ENCODE assay signal across 9 cellular contexts in the genomic region with DNA sequence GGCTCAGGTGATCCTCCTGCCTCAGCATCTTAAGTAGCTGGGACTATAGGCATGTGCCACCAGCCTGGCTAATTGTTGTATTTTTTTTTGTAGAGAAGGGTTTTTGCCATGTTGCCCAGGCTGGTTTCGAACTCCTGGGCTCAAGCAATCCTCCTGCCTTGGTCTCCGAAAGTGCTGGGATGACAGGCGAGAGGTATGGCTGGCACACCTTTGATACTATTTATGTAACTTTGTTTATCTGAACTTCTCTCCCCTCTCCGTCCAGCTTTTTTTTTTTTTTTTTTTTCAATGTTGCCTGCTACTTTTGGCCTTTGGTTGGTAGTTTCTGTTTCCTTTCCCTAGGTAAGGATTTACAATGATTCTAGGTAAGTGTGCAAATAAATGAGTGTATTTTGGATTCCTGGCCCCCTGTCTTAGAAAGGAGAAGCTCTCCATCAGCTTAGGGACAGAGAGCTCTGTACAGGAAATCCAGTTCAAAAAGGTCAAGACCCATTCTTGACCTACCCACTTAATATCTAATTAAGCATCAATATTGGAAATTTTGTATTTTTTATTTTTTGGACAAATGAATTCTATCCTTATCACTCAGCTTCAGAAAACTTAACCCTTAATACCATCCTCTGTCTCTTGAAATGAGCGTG.
DNase-seq lines count a peak whose midpoint lies in the region; ATAC-seq and TF ChIP-seq lines count a peak whose summit lies in the region.
"Had no signal": no experiment of that assay in that cellular context is flagged by ENCODE, and none has a peak within 500 bp of the region (broad histone marks: within the 10 kb centered on the region; RNA-seq: fewer than 3 reads in every experiment).

No MANE protein-coding gene starts in this region.

- TF ChIP-seq CTCF in OCI-LY3 (IDR thresholded peaks at IDR 0.05; ENCODE audit: low read depth, low read length) (no peak), brain microvascular endothelial cell (IDR thresholded peaks at IDR 0.05; ENCODE audit: low read depth, low read length, missing control alignments) (no peak)

- H3K36me3 Mint-ChIP-seq in stimulated activated naive B cell treated with anti-CD40 and anti-IgM and Interleukin-4, amounts not matched to agents 10 μg/mL and 1 μg/mL and 100 μg/mL, for 72 hours, result peaks cover 16 to 36% of the 10 kb centered on the region in 2 donors

- no peaks in the 10 kb centered on the region for H3K9me3 ChIP-seq in OCI-LY3 (ENCODE audit: insufficient read depth, low read length)

- peaks cover 72% of the 10 kb centered on the region for H3K4me1 ChIP-seq in OCI-LY3 (ENCODE audit: low read length)

- no peak overlapping the region for H2AFZ ChIP-seq in OCI-LY3 (ENCODE audit: low read depth, low read length)

- peak overlapping the region; percentile 84 for H3K4me2 ChIP-seq in OCI-LY3 (ENCODE audit: low read length)

- peak overlapping the region; percentile 35 for H3K9ac ChIP-seq in OCI-LY3 (ENCODE audit: low read length)

- H3K36me3 ChIP-seq in OCI-LY3 (replicated peaks; ENCODE audit: low read depth, low read length) (peaks cover 18% of the 10 kb centered on the region), brain microvascular endothelial cell (replicated peaks) (no peaks in the 10 kb centered on the region)

- peaks cover 47 to 76% of the 10 kb centered on the region in 2 donors for H3K4me1 Mint-ChIP-seq in stimulated activated naive B cell treated with anti-CD40 and anti-IgM and Interleukin-4, amounts not matched to agents 10 μg/mL and 1 μg/mL and 100 μg/mL, for 72 hours

- peaks cover 87% of the 10 kb centered on the region for H3K79me2 ChIP-seq in OCI-LY3 (ENCODE audit: low read length)

- H3K27me3 ChIP-seq in OCI-LY3 (ENCODE audit: low read depth, low read length) (no peaks in the 10 kb centered on the region), brain microvascular endothelial cell (replicated peaks) (no peaks in the 10 kb centered on the region)

- peak overlapping the region; percentile 96 for H3K27ac Mint-ChIP-seq in stimulated activated naive B cell treated with anti-CD40 and anti-IgM and Interleukin-4, amounts not matched to agents 10 μg/mL and 1 μg/mL and 100 μg/mL, for 72 hours

- ATAC-seq in GM21528 (IDR thresholded peaks at IDR 0.05; ENCODE audit: low FRiP score, unreplicated experiment), result peak; percentile 1
- ATAC-seq in stimulated activated naive B cell treated with anti-CD40 and anti-IgM and Interleukin-4, amounts not matched to agents 10 μg/mL and 1 μg/mL and 100 μg/mL, for 72 hours (replicated peaks), result peak; percentile 9 to 12

- H3K4me3 ChIP-seq in OCI-LY3 (ENCODE audit: low read length) (peak overlapping the region; percentile 64), brain microvascular endothelial cell (ENCODE audit: low read depth, low read length) (no peak overlapping the region)

- H3K4me3 Mint-ChIP-seq in stimulated activated naive B cell treated with anti-CD40 and anti-IgM and Interleukin-4, amounts not matched to agents 10 μg/mL and 1 μg/mL and 100 μg/mL, for 72 hours, result peak overlapping the region; percentile 83 to 85

- in situ Hi-C loops in brain microvascular endothelial cell (cut with HindIII; ENCODE audit: low pct_ligation_motif_present, low sequenced_read_pairs), result no loop called here

- H3K27me3 Mint-ChIP-seq in stimulated activated naive B cell treated with anti-CD40 and anti-IgM and Interleukin-4, amounts not matched to agents 10 μg/mL and 1 μg/mL and 100 μg/mL, for 72 hours, result no peaks in the 10 kb centered on the region

- peaks cover 12% of the 10 kb centered on the region for H4K20me1 ChIP-seq in OCI-LY3 (ENCODE audit: insufficient read depth, low read length)

- DNase-seq in epithelial cell of prostate (ENCODE audit: low read depth, low spot score), result no peak
- DNase-seq in stimulated activated naive B cell treated with anti-CD40 and anti-IgM and Interleukin-4, amounts not matched to agents 10 μg/mL and 1 μg/mL and 100 μg/mL, for 72 hours, result no peak
- no peak for DNase-seq in ecto neural progenitor cell (ENCODE audit: low spot score)
- DNase-seq in brain microvascular endothelial cell, result no peak
- DNase-seq in GM19240 (ENCODE audit: insufficient read length, low spot score), result no peak
- DNase-seq: activated gamma-delta T cell; NK-92 treated with Interleukin-12 subunit alpha and Interleukin-12 subunit beta, amount 100 ng/mL, for 24 hours had no signal

- no peaks in the 10 kb centered on the region for H3K9me3 Mint-ChIP-seq in stimulated activated naive B cell treated with anti-CD40 and anti-IgM and Interleukin-4, amounts not matched to agents 10 μg/mL and 1 μg/mL and 100 μg/mL, for 72 hours

- peak overlapping the region; percentile 85 for H3K27ac ChIP-seq in OCI-LY3 (ENCODE audit: low read length)
- peak overlapping the region; percentile 97 for H3K27ac ChIP-seq in epithelial cell of prostate
- H3K27ac ChIP-seq in brain microvascular endothelial cell, result no peak overlapping the region
